Comparison of ENCODE assay signal across 27 cellular contexts in the genomic region with DNA sequence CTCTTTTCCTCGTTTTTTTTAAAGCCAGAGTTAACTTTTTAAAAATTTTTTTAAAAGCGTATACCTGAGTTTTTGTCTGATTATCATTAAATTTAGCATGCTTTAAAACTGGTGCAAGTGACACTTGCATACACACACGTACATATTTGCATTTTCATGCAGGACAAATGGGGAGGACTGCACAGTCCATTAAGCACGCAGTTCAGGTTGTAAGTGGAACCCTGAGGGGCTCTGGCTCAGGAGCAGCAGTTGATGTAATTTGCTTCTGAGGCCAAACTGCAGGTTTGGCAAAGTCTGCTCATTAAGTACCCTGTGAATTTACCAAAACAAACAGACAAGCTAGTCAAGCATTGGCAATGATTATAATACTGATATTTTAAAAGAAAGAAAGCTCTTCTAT.
DNase-seq lines count a peak whose midpoint lies in the region; ATAC-seq and TF ChIP-seq lines count a peak whose summit lies in the region.
"Had no signal": no experiment of that assay in that cellular context is flagged by ENCODE, and none has a peak within 500 bp of the region (broad histone marks: within the 10 kb centered on the region; RNA-seq: fewer than 3 reads in every experiment).

No MANE protein-coding gene starts in this region.

- H3K27ac Mint-ChIP-seq in glutamatergic neuron (ENCODE audit: unreplicated experiment) = peak overlapping the region; percentile 35
- H3K27ac Mint-ChIP-seq: activated CD4-positive, alpha-beta memory T cell treated with anti-CD3 and anti-CD28 coated beads for 36 hours; HFFc6; immature natural killer cell; nephron; T-helper 2 cell treated with Interferon-gamma antibody and Interleukin-4, amounts not matched to agents 5 μg/mL and 100 μg/mL, for 36 hours had no signal

- peaks cover 3% of the 10 kb centered on the region for H3K9me3 Mint-ChIP-seq in glutamatergic neuron (ENCODE audit: unreplicated experiment)
- H3K9me3 Mint-ChIP-seq: activated CD4-positive, alpha-beta memory T cell treated with anti-CD3 and anti-CD28 coated beads for 36 hours; HFFc6; nephron; T-helper 2 cell treated with Interferon-gamma antibody and Interleukin-4, amounts not matched to agents 5 μg/mL and 100 μg/mL, for 36 hours had no signal

- H3K4me3 Mint-ChIP-seq in glutamatergic neuron (ENCODE audit: unreplicated experiment) = peak overlapping the region; percentile 22
- H3K4me3 Mint-ChIP-seq: activated CD4-positive, alpha-beta memory T cell treated with anti-CD3 and anti-CD28 coated beads for 36 hours; HFFc6; immature natural killer cell; nephron; T-helper 2 cell treated with Interferon-gamma antibody and Interleukin-4, amounts not matched to agents 5 μg/mL and 100 μg/mL, for 36 hours had no signal

- ATAC-seq in HG03571 (IDR thresholded peaks at IDR 0.05; ENCODE audit: unreplicated experiment) = no peak
- ATAC-seq in GM19467 (IDR thresholded peaks at IDR 0.05; ENCODE audit: unreplicated experiment) = no peak
- ATAC-seq: gastroesophageal sphincter, left colon had no signal

- peak; percentile 0 for DNase-seq in DMS153 (lab: John Stamatoyannopoulos, UW)
- no peak for DNase-seq in DMS153 treated with DMSO at 0.1 percent for 48 hours (lab: John Stamatoyannopoulos, UW; ENCODE audit: unreplicated experiment)
- DNase-seq in NCI-H1092 treated with DMSO at 0.1 percent for 48 hours (lab: John Stamatoyannopoulos, UW) = peak; percentile 90
- DNase-seq in NCI-H345 (lab: John Stamatoyannopoulos, UW) = peak; percentile 42
- peak; percentile 29 for DNase-seq in glutamatergic neuron
- DNase-seq in MV-4-11 (lab: John Stamatoyannopoulos, UW) = no peak
- DNase-seq: activated CD4-positive, alpha-beta memory T cell treated with anti-CD3 and anti-CD28 coated beads for 36 hours; activated CD4-positive, CD25-positive, alpha-beta regulatory T cell treated with anti-CD3 and anti-CD28 coated beads, Interleukin-2, amount 50 U/mL, for 72 hours; activated CD8-positive, alpha-beta memory T cell treated with anti-CD3 and anti-CD28 coated beads, Interleukin-2, amount 50 U/mL, for 4 hours; activated naive CD4-positive, alpha-beta T cell; colonic mucosa; effector CD8-positive, alpha-beta T cell; GM23248; HFFc6; hypothalamus; immature natural killer cell; left colon; NCI-H187; NCI-H510A; Right ventricle myocardium superior; stimulated activated CD4-positive, alpha-beta T cell treated with anti-CD3 and anti-CD28 coated beads, Interleukin-4, amount 100 ng/mL, for 4 hours; tibial artery had no signal

- TF ChIP-seq CTCF in glutamatergic neuron (IDR thresholded peaks at IDR 0.05; ENCODE audit: partially characterized antibody, unreplicated experiment) = no peak

- peaks cover 25% of the 10 kb centered on the region for H3K4me1 Mint-ChIP-seq in glutamatergic neuron (ENCODE audit: low read depth, unreplicated experiment)
- H3K4me1 Mint-ChIP-seq: immature natural killer cell, nephron had no signal

- peaks cover 7% of the 10 kb centered on the region for H3K27me3 Mint-ChIP-seq in glutamatergic neuron (ENCODE audit: unreplicated experiment)

- H3K36me3 Mint-ChIP-seq in glutamatergic neuron (ENCODE audit: unreplicated experiment) = no peaks in the 10 kb centered on the region
- H3K36me3 Mint-ChIP-seq: activated CD4-positive, alpha-beta memory T cell treated with anti-CD3 and anti-CD28 coated beads for 36 hours; immature natural killer cell had no signal

Comparison
In these comparisons a context has a peak if more than half of its experiments do, and no peak if none do; other contexts are left out.
1. DNase-seq: peak in DMS153 (single experiment), NCI-H1092 treated with DMSO at 0.1 percent for 48 hours (single experiment), NCI-H345 (single experiment) and glutamatergic neuron (single experiment); none in DMS153 treated with DMSO at 0.1 percent for 48 hours (single experiment) and MV-4-11 (single experiment).